ENCODE assay signal across 12 cellular contexts in genomic region chr18:74284501-74285004, GRCh38. TPM values are rescaled to one million over a fixed set of nuclear protein-coding genes. Genes with fewer than 3 reads are reported as not detected.
DNase-seq lines count a peak whose midpoint lies in the region; ATAC-seq, FAIRE-seq and TF ChIP-seq lines count a peak whose summit lies in the region.
"Had no signal": no experiment of that assay in that cellular context is flagged by ENCODE, and none has a peak within 500 bp of the region (broad histone marks: within the 10 kb centered on the region; RNA-seq: fewer than 3 reads in every experiment).

No MANE protein-coding gene starts in this region.

- H3K9me3 Mint-ChIP-seq in stimulated activated naive CD8-positive, alpha-beta T cell treated with anti-CD3 and anti-CD28 coated beads, Interleukin-15, amount 100 ng/mL, for 72 hours, result no peaks in the 10 kb centered on the region

- no peak for TF ChIP-seq POLR2A in HepG2 (IDR thresholded peaks at IDR 0.05; ENCODE audit: insufficient read depth in 1 of 2, low read depth in 2 of 2, low read length in 2 of 2)

- in situ Hi-C loops in HepG2 (cut with HindIII; ENCODE audit: extremely low pct_ligation_motif_present, low pct_unique_long_range_greater_than_20kb), result loop anchor here (5.0 to 25.0 kb wide), 2 partner anchors 47 to 928 kb away; partner anchors contain the start of genes PTGR3 and TSHZ1

- H3K27me3 ChIP-seq in HepG2 (ENCODE audit: control insufficient read depth in 1 of 2, insufficient read depth in 2 of 2, low read length in 2 of 2) (no peaks in the 10 kb centered on the region), small intestine (ENCODE audit: control insufficient read depth in 2 of 2, insufficient read depth in 2 of 2, low read length in 2 of 2) (no peaks in the 10 kb centered on the region)

- peak overlapping the region; percentile 15 for H3K27ac ChIP-seq in HepG2 (ENCODE audit: extremely low read length, insufficient read depth, low read length)
- H3K27ac ChIP-seq in small intestine (ENCODE audit: low read depth in 1 of 2, low read length in 1 of 2), result peak overlapping the region; percentile 16 to 62

- WGBS in HepG2 (ENCODE audit: low lambda C conversion rate), result 91% methylated on average over 7 of the region's 7 CpGs
- WGBS in small intestine, 3 donors, result 31 to 42% (median 41%) methylated on average over 7 of the region's 7 CpGs

- no peaks in the 10 kb centered on the region for H3K27me3 Mint-ChIP-seq in stimulated activated naive CD8-positive, alpha-beta T cell treated with anti-CD3 and anti-CD28 coated beads, Interleukin-15, amount 100 ng/mL, for 72 hours

- no peak for FAIRE-seq in HepG2 (lab: Jason Lieb, UNC)
- FAIRE-seq in small intestine (lab: Jason Lieb, UNC), result no peak

- no peak overlapping the region for H3K9ac ChIP-seq in HepG2 (ENCODE audit: insufficient read depth, low read depth, low read length)

- no peak for TF ChIP-seq CTCF in HepG2 (CRISPR knock-in tag; IDR thresholded peaks at IDR 0.05)

- peaks cover 98% of the 10 kb centered on the region for H3K79me2 ChIP-seq in HepG2 (ENCODE audit: insufficient read depth, low read length)

- H3K4me3 ChIP-seq in HepG2 (replicated peaks in 1 of 3; ENCODE audit: insufficient read depth in 1 of 3, low read depth in 2 of 3, low read length in 3 of 3), result no peak overlapping the region
- H3K4me3 ChIP-seq in small intestine (ENCODE audit: low read depth in 1 of 2, low read length in 2 of 2), result no peak overlapping the region

- ATAC-seq in HepG2 (no peak), HG02840 (IDR thresholded peaks at IDR 0.05; ENCODE audit: low FRiP score, unreplicated experiment) (no peak), HG03442 (IDR thresholded peaks at IDR 0.05; ENCODE audit: unreplicated experiment) (no peak)
- no peak for ATAC-seq in stimulated activated naive CD8-positive, alpha-beta T cell treated with anti-CD3 and anti-CD28 coated beads, Interleukin-15, amount 100 ng/mL, for 72 hours

- H3K4me3 Mint-ChIP-seq in stimulated activated naive CD8-positive, alpha-beta T cell treated with anti-CD3 and anti-CD28 coated beads, Interleukin-15, amount 100 ng/mL, for 72 hours, result no peak overlapping the region

- POLR2A ChIA-PET in HepG2 (lab: Yijun Ruan, JAX), result interaction anchor here (1.2 to 1.3 kb wide), 2 partner anchors 42 to 50 kb away, joined by 3 read pairs; no protein-coding TSS in a partner anchor

- no peak overlapping the region for H3K27ac Mint-ChIP-seq in stimulated activated naive CD8-positive, alpha-beta T cell treated with anti-CD3 and anti-CD28 coated beads, Interleukin-15, amount 100 ng/mL, for 72 hours

- peak overlapping the region; percentile 16; the same call in 1 of the 2 replicates for H3K4me2 ChIP-seq in HepG2 (ENCODE audit: low read depth, low read length)

- peaks cover 96% of the 10 kb centered on the region for H3K4me1 ChIP-seq in HepG2 (ENCODE audit: insufficient read depth, low read length)
- peaks cover 7 to 10% of the 10 kb centered on the region in 2 donors for H3K4me1 ChIP-seq in small intestine (ENCODE audit: control insufficient read depth in 2 of 2, insufficient read depth in 1 of 2, low read depth in 1 of 2, low read length in 1 of 2)

- no TSS peak for BruUV-seq in HepG2 (replicated peaks; lab: Mats Ljungman, UMichigan)

- 0 out of 5 replicates have a peak, but pooled peaks cover 0 to 4% of the 10 kb centered on the region in 2 experiments for H3K36me3 ChIP-seq in HepG2 (replicated peaks in 1 of 2; ENCODE audit: control insufficient read depth in 1 of 2, insufficient read depth in 2 of 2, low read length in 2 of 2)
- no peaks in the 10 kb centered on the region for H3K36me3 ChIP-seq in small intestine (ENCODE audit: control insufficient read depth in 2 of 2, insufficient read depth in 2 of 2, low read length in 2 of 2)

- CTCF ChIA-PET in HepG2 (lab: Yijun Ruan, JAX; ENCODE audit: low intra/inter-chr PET ratio, low total read pairs), result no interaction called here

- no peaks in the 10 kb centered on the region for H4K20me1 ChIP-seq in HepG2 (ENCODE audit: insufficient read depth, low read length)

- intact Hi-C loops in HepG2 (cut with micrococcal nuclease; ENCODE audit: unreplicated experiment), result no loop called here

- TF ChIP-seq RAD21 in HepG2 (CRISPR knock-in tag; IDR thresholded peaks at IDR 0.05), result no peak

- peak; percentile 55 for DNase-seq in NCI-H1417 treated with DMSO at 0.1 percent for 48 hours (lab: John Stamatoyannopoulos, UW)
- DNase-seq in cerebellar cortex (ENCODE audit: low spot score), result peak; percentile 39
- DNase-seq in HepG2 (ENCODE audit: low spot score), result no peak
- no peak for DNase-seq in small intestine
- DNase-seq in RKO (ENCODE audit: low spot score), result no peak
- DNase-seq in stimulated activated naive CD8-positive, alpha-beta T cell treated with anti-CD3 and anti-CD28 coated beads, Interleukin-15, amount 100 ng/mL, for 72 hours, result no peak
- DNase-seq: Caco-2, HCEC 1CT, NCI-H2081 had no signal

- H2AFZ ChIP-seq in HepG2 (ENCODE audit: low read length), result no peak overlapping the region

- H3K4me1 Mint-ChIP-seq in stimulated activated naive CD8-positive, alpha-beta T cell treated with anti-CD3 and anti-CD28 coated beads, Interleukin-15, amount 100 ng/mL, for 72 hours, result peaks cover 57% of the 10 kb centered on the region

- H3K9me3 ChIP-seq in HepG2 (ENCODE audit: low read length), result no peaks in the 10 kb centered on the region
- H3K9me3 ChIP-seq in small intestine (ENCODE audit: control insufficient read depth, low read depth), result no peaks in the 10 kb centered on the region
- H3K9me3 ChIP-seq: Caco-2 had no signal

- TF ChIP-seq EP300 in HepG2 (IDR thresholded peaks at IDR 0.05; ENCODE audit: low read depth in 2 of 2, low read length in 2 of 2) (no peak), HepG2 (CRISPR knock-in tag; IDR thresholded peaks at IDR 0.05; ENCODE audit: borderline replicate concordance) (no peak)

TF ChIP-seq in HepG2, 621 proteins besides CTCF, POLR2A, EP300 and RAD21 (continues in another document):
- TF ChIP-seq ZNF292 (CRISPR knock-in tag; IDR thresholded peaks at IDR 0.05; ENCODE audit: borderline replicate concordance, low read depth) (peak; percentile 30; the same call in 1 of the 2 replicates), MXI1 (IDR thresholded peaks at IDR 0.05; ENCODE audit: borderline replicate concordance, low read depth, low read length) (no peak), RFX3 (CRISPR knock-in tag; IDR thresholded peaks at IDR 0.05) (no peak), ZNF660 (CRISPR knock-in tag; IDR thresholded peaks at IDR 0.05; ENCODE audit: borderline replicate concordance, low read depth) (no peak), SMARCC2 (IDR thresholded peaks at IDR 0.05) (no peak)

RNA-seq across cellular contexts. Expression of gene CYB5A, which starts 7.2 kb away (rescaled TPM):
- 356 and 411 TPM in 2 replicates for total RNA-seq in HepG2 (2016; rRNA removed; fragmentation: Illumina TruSeq; extraction: Trizol)
- 374 and 466 TPM in 2 replicates for total RNA-seq in HepG2 (2016; cell fraction: cytosol; rRNA removed; fragmentation: Illumina TruSeq; extraction: Trizol; ENCODE audit: low read depth)
- 373 and 443 TPM in 2 replicates for total RNA-seq in HepG2 (2016; cell fraction: insoluble cytoplasmic fraction; rRNA removed; fragmentation: Illumina TruSeq; extraction: Trizol)
- total RNA-seq in HepG2 (2016; cell fraction: membrane; rRNA removed; fragmentation: Illumina TruSeq; extraction: Trizol), result 360 and 432 TPM in 2 replicates
- 129 and 140 TPM in 2 replicates for total RNA-seq in HepG2 (2016; cell fraction: nucleus; rRNA removed; fragmentation: Illumina TruSeq; extraction: Trizol)
- polyA plus RNA-seq in HepG2 (2011; rRNA removed), result 215 and 233 TPM in 2 replicates
- polyA plus RNA-seq in HepG2 (2011; cell fraction: cytosol; rRNA removed), result 375 and 416 TPM in 2 replicates
- polyA plus RNA-seq in HepG2 (2011; cell fraction: nucleus; rRNA removed), result 94.1 and 130 TPM in 2 replicates
- polyA plus RNA-seq in HepG2 (2012), result 216 and 218 TPM in 2 replicates
- polyA plus RNA-seq in HepG2 (2016; cell fraction: cytosol; fragmentation: Illumina TruSeq; extraction: Trizol; ENCODE audit: low read depth), result 479 and 611 TPM in 2 replicates
- polyA plus RNA-seq in HepG2 (2016; cell fraction: insoluble cytoplasmic fraction; fragmentation: Illumina TruSeq; extraction: Trizol; ENCODE audit: low read depth), result 473 and 479 TPM in 2 replicates
- 378 and 460 TPM in 2 replicates for polyA plus RNA-seq in HepG2 (2016; cell fraction: membrane; fragmentation: Illumina TruSeq; extraction: Trizol; ENCODE audit: low read depth)
- 240 and 246 TPM in 2 replicates for polyA plus RNA-seq in HepG2 (2016; cell fraction: nucleus; fragmentation: Illumina TruSeq; extraction: Trizol; ENCODE audit: insufficient read depth, low read depth)
- polyA minus RNA-seq in HepG2 (2011; rRNA and poly(A)+ RNA removed; ENCODE audit: low replicate concordance), result 0.14 and 63.3 TPM in 2 replicates
- 74.5 and 95.0 TPM in 2 replicates for polyA minus RNA-seq in HepG2 (2011; cell fraction: cytosol; rRNA and poly(A)+ RNA removed)
- 40.4 and 58.9 TPM in 2 replicates for polyA minus RNA-seq in HepG2 (2011; cell fraction: nucleus; rRNA and poly(A)+ RNA removed)
- 1,000 to 10,000 TPM in 1 of 3 donors, 100 to 1,000 TPM in 2; 373 to 1,144 (median 757) TPM for polyA plus RNA-seq in small intestine

RNA-seq across cellular contexts. Expression of gene C18orf63, which starts 31.1 kb away (rescaled TPM):
- not detected in 2 replicates for total RNA-seq in HepG2 (2016; rRNA removed; fragmentation: Illumina TruSeq; extraction: Trizol)
- not detected in 2 replicates for total RNA-seq in HepG2 (2016; cell fraction: cytosol; rRNA removed; fragmentation: Illumina TruSeq; extraction: Trizol; ENCODE audit: low read depth)
- total RNA-seq in HepG2 (2016; cell fraction: insoluble cytoplasmic fraction; rRNA removed; fragmentation: Illumina TruSeq; extraction: Trizol), result not detected in 2 replicates
- total RNA-seq in HepG2 (2016; cell fraction: membrane; rRNA removed; fragmentation: Illumina TruSeq; extraction: Trizol), result not detected in 2 replicates
- total RNA-seq in HepG2 (2016; cell fraction: nucleus; rRNA removed; fragmentation: Illumina TruSeq; extraction: Trizol), result not detected in 2 replicates
- 0.01 TPM in 1 of 2 replicates, not detected in the other for polyA plus RNA-seq in HepG2 (2011; rRNA removed)
- polyA plus RNA-seq in HepG2 (2011; cell fraction: cytosol; rRNA removed), result not detected in 2 replicates
- not detected in 2 replicates for polyA plus RNA-seq in HepG2 (2011; cell fraction: nucleus; rRNA removed)
- polyA plus RNA-seq in HepG2 (2012), result not detected in 2 replicates
- not detected in 2 replicates for polyA plus RNA-seq in HepG2 (2016; cell fraction: cytosol; fragmentation: Illumina TruSeq; extraction: Trizol; ENCODE audit: low read depth)
- polyA plus RNA-seq in HepG2 (2016; cell fraction: insoluble cytoplasmic fraction; fragmentation: Illumina TruSeq; extraction: Trizol; ENCODE audit: low read depth), result not detected in 2 replicates
- not detected in 2 replicates for polyA plus RNA-seq in HepG2 (2016; cell fraction: membrane; fragmentation: Illumina TruSeq; extraction: Trizol; ENCODE audit: low read depth)
- not detected in 2 replicates for polyA plus RNA-seq in HepG2 (2016; cell fraction: nucleus; fragmentation: Illumina TruSeq; extraction: Trizol; ENCODE audit: insufficient read depth, low read depth)
- polyA minus RNA-seq in HepG2 (2011; rRNA and poly(A)+ RNA removed; ENCODE audit: low replicate concordance), result not detected in 2 replicates
- polyA minus RNA-seq in HepG2 (2011; cell fraction: cytosol; rRNA and poly(A)+ RNA removed), result not detected in 2 replicates
- not detected in 2 replicates for polyA minus RNA-seq in HepG2 (2011; cell fraction: nucleus; rRNA and poly(A)+ RNA removed)
- polyA plus RNA-seq in small intestine, result not detected
- total RNA-seq: Caco-2, osteocyte had no signal

Comparison
In these comparisons a context has a peak if more than half of its experiments do, and no peak if none do; other contexts are left out.
1. DNase-seq: peak in NCI-H1417 treated with DMSO at 0.1 percent for 48 hours (single experiment) and cerebellar cortex (single experiment); none in HepG2 (single experiment), small intestine (single experiment), RKO (single experiment) and stimulated activated naive CD8-positive, alpha-beta T cell treated with anti-CD3 and anti-CD28 coated beads, Interleukin-15, amount 100 ng/mL, for 72 hours (0 of 2).